26 cellular contexts compared by ENCODE assay signal in genomic region chr2:41884718-41885117, GRCh38.
"Had no signal": no experiment of that assay in that cellular context is flagged by ENCODE, and none has a peak within 500 bp of the region (broad histone marks: within the 10 kb centered on the region; RNA-seq: fewer than 3 reads in every experiment).

No MANE protein-coding gene starts in this region.

- H3K27ac ChIP-seq: esophagus squamous epithelium, heart right ventricle, lower lobe of right lung, prostate gland, right atrium auricular region, stomach, tibial artery, upper lobe of left lung had no signal

- ATAC-seq: heart right ventricle, left ventricle myocardium superior, lower lobe of right lung, sciatic nerve had no signal

- H3K4me1 ChIP-seq: esophagus squamous epithelium, lower lobe of right lung, prostate gland, upper lobe of left lung had no signal

- H3K27ac Mint-ChIP-seq: dendritic cell treated with granulocyte-macrophage colony-stimulating factor and Interleukin-4, amounts not matched to agents 40 ng/mL and 50 ng/mL, for 4 days; nephron progenitor cell had no signal

- H3K4me3 Mint-ChIP-seq: dendritic cell treated with granulocyte-macrophage colony-stimulating factor and Interleukin-4, amounts not matched to agents 40 ng/mL and 50 ng/mL, for 4 days; nephron progenitor cell had no signal

- H3K9me3 ChIP-seq: esophagus squamous epithelium, heart right ventricle, lower lobe of right lung, prostate gland, right atrium auricular region, stomach, tibial artery, upper lobe of left lung had no signal

- H3K9me3 Mint-ChIP-seq: dendritic cell treated with granulocyte-macrophage colony-stimulating factor and Interleukin-4, amounts not matched to agents 40 ng/mL and 50 ng/mL, for 4 days had no signal

- H3K27me3 ChIP-seq: heart right ventricle, right atrium auricular region, stomach, tibial artery, upper lobe of left lung had no signal

- H3K36me3 ChIP-seq: esophagus squamous epithelium, heart right ventricle, lower lobe of right lung, prostate gland, right atrium auricular region, stomach, tibial artery, upper lobe of left lung had no signal

- DNase-seq: effector memory CD4-positive, alpha-beta T cell; erythroblast; esophagus squamous epithelium; foreskin melanocyte; glutamatergic neuron; heart right ventricle; hippocampal formation; islet precursor cell; kidney glomerular epithelial cell; left ventricle myocardium superior; lower lobe of right lung; nephron progenitor cell; nucleus accumbens; stimulated activated CD4-positive, alpha-beta T cell treated with anti-CD3 and anti-CD28 coated beads, Interleukin-12 subunit alpha, Interleukin-12 subunit beta, amount 100 ng/mL, for 4 hours; stimulated activated CD4-positive, alpha-beta T cell treated with anti-CD3 and anti-CD28 coated beads, Interleukin-1b, Interleukin-23, amount 100 ng/mL, for 48 hours; stimulated activated CD4-positive, alpha-beta T cell treated with anti-CD3 and anti-CD28 coated beads, Interleukin-4, amount 100 ng/mL, for 1 hour; stimulated activated CD8-positive, alpha-beta memory T cell treated with anti-CD3 and anti-CD28 coated beads, Interleukin-4, amount 100 ng/mL, for 48 hours; stimulated activated naive CD4-positive, alpha-beta T cell treated with Interleukin-2 at 50 U/mL for 16 hours; stomach; tibial artery; upper lobe of left lung had no signal

- H3K4me3 ChIP-seq: esophagus squamous epithelium, heart right ventricle, lower lobe of right lung, prostate gland, right atrium auricular region, smooth muscle cell, stomach, tibial artery, upper lobe of left lung had no signal
